In genomic region chr6:35727935-35728662, GRCh38 we compare ENCODE assay signal across 8 cellular contexts. TPM values are rescaled to one million over a fixed set of nuclear protein-coding genes. Genes with fewer than 3 reads are reported as not detected.
A peak's percentile ranks its signal among the peaks of the same experiment; 100 is the strongest.
DNase-seq lines count a peak whose midpoint lies in the region; ATAC-seq, FAIRE-seq and TF ChIP-seq lines count a peak whose summit lies in the region.

No MANE protein-coding gene starts in this region.

- H3K27me3 Mint-ChIP-seq in WTC11 (ENCODE audit: low read depth), result peaks cover 35% of the 10 kb centered on the region

- peak overlapping the region; percentile 37 for H3K4me3 ChIP-seq in bronchial epithelial cell (ENCODE audit: low read depth, low read length)

- DNase-seq in NCI-H2227 treated with DMSO at 0.1 percent for 48 hours (lab: John Stamatoyannopoulos, UW) (peak; percentile 47), WTC11 (ENCODE audit: low spot score) (peak; percentile 48), bronchial epithelial cell (ENCODE audit: low read depth) (peak; percentile 85), inferior parietal cortex (ENCODE audit: extremely low spot score) (peak; percentile 90), smooth muscle cell of the brain vasculature (ENCODE audit: low read depth, low spot score) (peak; percentile 86)

- POLR2A ChIA-PET in WTC11 (lab: Charles Lee), result interaction anchor here (1.0 to 1.2 kb wide), 4 partner anchors 8 to 36 kb away, joined by 3 to 6 read pairs (median 4); no protein-coding TSS in a partner anchor

- no peak for TF ChIP-seq CTCF in WTC11 (IDR thresholded peaks at IDR 0.05)
- peak; percentile 3 for TF ChIP-seq CTCF in bronchial epithelial cell (IDR thresholded peaks at IDR 0.05; ENCODE audit: insufficient read depth, low read length, severe bottlenecking)

- peak overlapping the region; percentile 90 for H3K4me3 Mint-ChIP-seq in WTC11

- peaks cover 59% of the 10 kb centered on the region for H3K4me1 Mint-ChIP-seq in WTC11

- CTCF ChIA-PET in WTC11 (lab: Charles Lee), result interaction anchor here (0.9 to 2.3 kb wide), 8 partner anchors 9 to 205 kb away, joined by 3 to 11 read pairs (median 6); partner anchors contain the start of gene ARMC12

- H3K27ac Mint-ChIP-seq in WTC11, result peak overlapping the region; percentile 19; the same call in 1 of the 2 replicates

- H3K27me3 ChIP-seq in bronchial epithelial cell (ENCODE audit: control insufficient read depth, insufficient read depth, low read length), result no peaks in the 10 kb centered on the region

- ATAC-seq in GM18502 (IDR thresholded peaks at IDR 0.05; ENCODE audit: poor library complexity, unreplicated experiment), result peak; percentile 47
- peak; percentile 26 for ATAC-seq in HG03039 (IDR thresholded peaks at IDR 0.05; ENCODE audit: unreplicated experiment)
- ATAC-seq in WTC11, result peak; percentile 1; the same call in 1 of the 2 replicates
- no peak for ATAC-seq in HG03139 (IDR thresholded peaks at IDR 0.05; ENCODE audit: unreplicated experiment)

- H3K36me3 ChIP-seq in bronchial epithelial cell (ENCODE audit: control insufficient read depth, insufficient read depth, low read length), result no peaks in the 10 kb centered on the region

- H3K36me3 Mint-ChIP-seq in WTC11, result no peaks in the 10 kb centered on the region

- FAIRE-seq in bronchial epithelial cell (lab: Jason Lieb, UNC), result no peak

- no peaks in the 10 kb centered on the region for H3K9me3 Mint-ChIP-seq in WTC11

TF ChIP-seq in WTC11, 78 proteins besides CTCF, POLR2A, EP300 and RAD21:
- peak; percentile 52; the same call in 1 of the 2 replicates for TF ChIP-seq MAX (CRISPR knock-in tag; IDR thresholded peaks at IDR 0.05)
- TF ChIP-seq ZNF232 (CRISPR knock-in tag; IDR thresholded peaks at IDR 0.05), result no peak; the same call in 1 of the 2 replicates
- peak; percentile 62; the same call in 1 of the 2 replicates for TF ChIP-seq MYBL2 (CRISPR knock-in tag; IDR thresholded peaks at IDR 0.05)
- 0 out of 2 replicates have a peak, but pooled peaks have one; percentile 47 for TF ChIP-seq ATF1 (CRISPR knock-in tag; IDR thresholded peaks at IDR 0.05)
- peak; percentile 79 for TF ChIP-seq IRF1 (CRISPR knock-in tag; IDR thresholded peaks at IDR 0.05)
- TF ChIP-seq FOXP4 (CRISPR knock-in tag; IDR thresholded peaks at IDR 0.05), result 0 out of 2 replicates have a peak, but pooled peaks have one; percentile 29
- TF ChIP-seq ZNF317 (CRISPR knock-in tag; IDR thresholded peaks at IDR 0.05; ENCODE audit: borderline replicate concordance, low read depth), result no peak
- 0 out of 2 replicates have a peak, but pooled peaks have one; percentile 18 for TF ChIP-seq ETV6 (CRISPR knock-in tag; IDR thresholded peaks at IDR 0.05)
- TF ChIP-seq ELF4 (CRISPR knock-in tag; IDR thresholded peaks at IDR 0.05; ENCODE audit: low read depth), result 0 out of 2 replicates have a peak, but pooled peaks have one; percentile 54
- peak; percentile 39; the same call in 1 of the 2 replicates for TF ChIP-seq RELA (CRISPR knock-in tag; IDR thresholded peaks at IDR 0.05; ENCODE audit: borderline replicate concordance)
- no peak for TF ChIP-seq RORB (CRISPR knock-in tag; IDR thresholded peaks at IDR 0.05)

RNA-seq across cellular contexts. Expression of gene ARMC12, which starts 8.7 kb away (rescaled TPM):
- total RNA-seq in WTC11 (2021) (1.0 to 2.0 TPM (median 1.4 TPM) in 3 replicates), bronchial epithelial cell (0.13 and 0.53 TPM in 2 replicates)

RNA-seq across cellular contexts. Expression of gene FKBP5, which starts 39.4 kb away (rescaled TPM):
- total RNA-seq in WTC11 (2021) (27.0 to 29.4 TPM (median 27.2 TPM) in 3 replicates), bronchial epithelial cell (29.5 and 50.4 TPM in 2 replicates)

RNA-seq across cellular contexts. Expression of gene CLPSL2, which starts 48.3 kb away (rescaled TPM):
- total RNA-seq in WTC11 (2021) (2.8 to 6.2 TPM (median 3.4 TPM) in 3 replicates), bronchial epithelial cell (not detected in 2 replicates)

RNA-seq across cellular contexts. Expression of gene CLPSL1, which starts 52.7 kb away (rescaled TPM):
- total RNA-seq in WTC11 (2021) (0.34 to 0.55 TPM (median 0.42 TPM) in 3 replicates), bronchial epithelial cell (not detected in 2 replicates)
